21 cellular contexts compared by ENCODE assay signal in genomic region chr1:180889325-180889724, GRCh38. TPM values are rescaled to one million over a fixed set of nuclear protein-coding genes. Genes with fewer than 3 reads are reported as not detected.
DNase-seq lines count a peak whose midpoint lies in the region; ATAC-seq, FAIRE-seq and TF ChIP-seq lines count a peak whose summit lies in the region.
"Had no signal": no experiment of that assay in that cellular context is flagged by ENCODE, and none has a peak within 500 bp of the region (broad histone marks: within the 10 kb centered on the region; RNA-seq: fewer than 3 reads in every experiment).

No MANE protein-coding gene starts in this region.

- no peaks in the 10 kb centered on the region for H3K4me1 ChIP-seq in H1 (replicated peaks in 1 of 4; ENCODE audit: control insufficient read depth in 3 of 4, insufficient read depth in 4 of 4, low read length in 3 of 4)
- no peaks in the 10 kb centered on the region for H3K4me1 ChIP-seq in pancreas
- H3K4me1 ChIP-seq in CD8-positive, alpha-beta memory T cell (ENCODE audit: insufficient read depth, low read length), result no peaks in the 10 kb centered on the region

- no peak overlapping the region for H4K91ac ChIP-seq in H1 (replicated peaks; ENCODE audit: insufficient read length, low read length)

- TF ChIP-seq RAD21 in H1 (IDR thresholded peaks at IDR 0.05 in 1 of 2, conservative IDR thresholded peaks at IDR 0.05 in 1 of 2; ENCODE audit: low read depth in 2 of 2, low read length in 2 of 2), result peak in 1 of 2 experiments; percentile 31; a peak in 2 of 4 replicates

- FAIRE-seq in H1 (lab: Jason Lieb, UNC), result peak; percentile 50
- FAIRE-seq in pancreas (lab: Jason Lieb, UNC), result no peak
- FAIRE-seq: HepG2 had no signal

- H3K14ac ChIP-seq in H1 (ENCODE audit: insufficient read length), result no peak overlapping the region

- peak; percentile 49 for DNase-seq in activated CD4-positive, alpha-beta T cell treated with anti-CD3 and anti-CD28 coated beads, Interleukin-2, amount 10 ng/mL, durations not matched to agents 24 days and 14 days
- DNase-seq in activated CD4-positive, alpha-beta T cell treated with anti-CD3 and anti-CD28 coated beads for 1 hour, result no peak
- DNase-seq in H1 (ENCODE audit: low read depth in 1 of 2, low spot score in 2 of 2) (no peak), pancreas (no peak), Kasumi-1 (lab: John Stamatoyannopoulos, UW) (no peak)
- no peak for DNase-seq in CD8-positive, alpha-beta memory T cell
- DNase-seq: 8988T, Caco-2, DMS53, MM.1S, NCI-H1105, NCI-H187, NCI-H446, T-cell had no signal

- no peak overlapping the region for H4K5ac ChIP-seq in H1 (ENCODE audit: insufficient read length, low read depth, low read length)

- no peaks in the 10 kb centered on the region for H3K79me1 ChIP-seq in H1 (ENCODE audit: low read depth, low read length)

- no peak overlapping the region for H3K4me3 Mint-ChIP-seq in activated CD4-positive, alpha-beta T cell treated with anti-CD3 and anti-CD28 coated beads, Interleukin-2, amount 10 ng/mL, durations not matched to agents 24 days and 14 days
- H3K4me3 Mint-ChIP-seq in CD8-positive, alpha-beta memory T cell, result no peak overlapping the region
- H3K4me3 Mint-ChIP-seq: CD14-positive monocyte, T-cell had no signal

- TF ChIP-seq POLR2A in H1 (IDR thresholded peaks at IDR 0.05; ENCODE audit: control extremely low read depth in 1 of 2, low read depth in 2 of 2, low read length in 2 of 2), result no peak

- H3K36me3 Mint-ChIP-seq in activated CD4-positive, alpha-beta T cell treated with anti-CD3 and anti-CD28 coated beads, Interleukin-2, amount 10 ng/mL, durations not matched to agents 24 days and 14 days (ENCODE audit: low read depth), result no peaks in the 10 kb centered on the region
- H3K36me3 Mint-ChIP-seq in CD8-positive, alpha-beta memory T cell, result peaks cover 0 to 21% (median 8%) of the 10 kb centered on the region in 3 donors

- H2BK12ac ChIP-seq in H1 (ENCODE audit: low read depth, low read length), result no peak overlapping the region

- H3K4me3 ChIP-seq in H1 (ENCODE audit: extremely low read depth in 1 of 4, insufficient read depth in 2 of 4, low read depth in 3 of 4, low read length in 4 of 4), result no peak overlapping the region
- no peak overlapping the region for H3K4me3 ChIP-seq in pancreas
- H3K4me3 ChIP-seq in CD8-positive, alpha-beta memory T cell (ENCODE audit: low read length), result no peak overlapping the region
- H3K4me3 ChIP-seq: SK-N-MC had no signal

- H3K4me2 ChIP-seq in H1 (ENCODE audit: insufficient read depth in 1 of 2, low read depth in 2 of 2, low read length in 2 of 2), result no peak overlapping the region

- H2AFZ ChIP-seq in H1 (ENCODE audit: low read length), result no peak overlapping the region

- H3K9ac ChIP-seq in H1 (replicated peaks in 1 of 4; ENCODE audit: extremely low read depth in 1 of 4, low read depth in 3 of 4, low read length in 3 of 4), result no peak overlapping the region

- intact Hi-C loops in activated CD4-positive, alpha-beta T cell treated with anti-CD3 and anti-CD28 coated beads, Interleukin-2, amount 10 ng/mL, durations not matched to agents 24 days and 14 days (cut with micrococcal nuclease), result loop anchor here (10.0 kb wide), 1 partner anchor 145 kb away; the partner anchor contains the start of gene MR1
- intact Hi-C loops in pancreas (cut with DNase I), result loop anchor here in 1 of 3 donors (10.0 kb wide), 1 partner anchor 235 kb away; no protein-coding TSS in a partner anchor

- H3K79me2 ChIP-seq in H1 (ENCODE audit: control insufficient read depth in 1 of 2, insufficient read depth in 2 of 2, low read length in 2 of 2), result no peaks in the 10 kb centered on the region

- POLR2A ChIA-PET in H1 (lab: Charles Lee; ENCODE audit: partially characterized antibody), result no interaction called here
- POLR2A ChIA-PET in CD8-positive, alpha-beta memory T cell (lab: Charles Lee), result no interaction called here

- H3K27ac ChIP-seq in H1 (ENCODE audit: low read depth, low read length) (no peak overlapping the region), pancreas (no peak overlapping the region)
- no peak overlapping the region for H3K27ac ChIP-seq in CD8-positive, alpha-beta memory T cell (ENCODE audit: low read depth, low read length)
- H3K27ac ChIP-seq: SK-N-MC had no signal

- WGBS in H1 (ENCODE audit: extremely low coverage in 1 of 2, insufficient coverage in 1 of 2, insufficient read length in 1 of 2, insufficient replicate concordance in 2 of 2, low coverage in 1 of 2, low lambda C conversion rate in 2 of 2, missing lambda C conversion rate in 1 of 2), 2 experiments, result 60% methylated on average over 2 of the region's 2 CpGs; no CpG with 5 or more reads in 1 of the 2 experiments
- WGBS in pancreas, 2 donors, result 78 to 86% methylated on average over 2 of the region's 2 CpGs

- H3K9me3 ChIP-seq in H1 (ENCODE audit: insufficient read depth in 2 of 2, low read depth in 1 of 2, low read length in 1 of 2) (no peaks in the 10 kb centered on the region), pancreas (no peaks in the 10 kb centered on the region)
- no peaks in the 10 kb centered on the region for H3K9me3 ChIP-seq in CD8-positive, alpha-beta memory T cell (ENCODE audit: low read length)
- H3K9me3 ChIP-seq: Caco-2 had no signal

- no peak overlapping the region for H2BK20ac ChIP-seq in H1 (ENCODE audit: low read length)

- H3K56ac ChIP-seq in H1 (replicated peaks; ENCODE audit: insufficient read length, low read depth, low read length), result no peak overlapping the region

- H3K27me3 Mint-ChIP-seq in activated CD4-positive, alpha-beta T cell treated with anti-CD3 and anti-CD28 coated beads, Interleukin-2, amount 10 ng/mL, durations not matched to agents 24 days and 14 days, result no peaks in the 10 kb centered on the region
- no peaks in the 10 kb centered on the region for H3K27me3 Mint-ChIP-seq in CD8-positive, alpha-beta memory T cell
- H3K27me3 Mint-ChIP-seq: T-cell had no signal

- no peak for TF ChIP-seq EP300 in H1 (IDR thresholded peaks at IDR 0.05; ENCODE audit: borderline replicate concordance in 1 of 2, low read depth in 2 of 2, low read length in 2 of 2)

- H2BK120ac ChIP-seq in H1 (replicated peaks; ENCODE audit: low read depth, low read length), result no peak overlapping the region

- ATAC-seq in HG02588 (IDR thresholded peaks at IDR 0.05; ENCODE audit: unreplicated experiment), result peak; percentile 13
- ATAC-seq in pancreas, result no peak
- no peak for ATAC-seq in GM21447 (IDR thresholded peaks at IDR 0.05; ENCODE audit: unreplicated experiment)
- ATAC-seq: HCT116, HepG2, Right ventricle myocardium inferior, T-cell had no signal

- no peak overlapping the region for H3K18ac ChIP-seq in H1 (ENCODE audit: extremely low read depth, low read length)

- H2AK5ac ChIP-seq in H1 (ENCODE audit: low read depth, low read length), result no peak overlapping the region

- no peaks in the 10 kb centered on the region for H3K9me3 Mint-ChIP-seq in activated CD4-positive, alpha-beta T cell treated with anti-CD3 and anti-CD28 coated beads, Interleukin-2, amount 10 ng/mL, durations not matched to agents 24 days and 14 days
- no peaks in the 10 kb centered on the region for H3K9me3 Mint-ChIP-seq in CD8-positive, alpha-beta memory T cell
- H3K9me3 Mint-ChIP-seq: CD14-positive monocyte, T-cell had no signal

- CTCF ChIA-PET in H1 (lab: Charles Lee; ENCODE audit: partially characterized antibody), result no interaction called here
- CTCF ChIA-PET in CD8-positive, alpha-beta memory T cell (lab: Charles Lee), result no interaction called here

- H3K36me3 ChIP-seq in H1 (ENCODE audit: control insufficient read depth in 2 of 4, insufficient read depth in 4 of 4, low read length in 3 of 4), result no peaks in the 10 kb centered on the region; a peak in 1 of 8 replicates
- peaks cover 0 to 9% (median 0%) of the 10 kb centered on the region in 3 donors for H3K36me3 ChIP-seq in pancreas
- peaks cover 5% of the 10 kb centered on the region for H3K36me3 ChIP-seq in CD8-positive, alpha-beta memory T cell (ENCODE audit: insufficient read depth, low read length)

- H2BK15ac ChIP-seq in H1 (ENCODE audit: low read length), result no peak overlapping the region

- H2BK5ac ChIP-seq in H1 (ENCODE audit: low read depth, low read length), result no peak overlapping the region

- no peaks in the 10 kb centered on the region for H3K23me2 ChIP-seq in H1 (ENCODE audit: low read depth, low read length)

- no peak overlapping the region for H4K8ac ChIP-seq in H1 (ENCODE audit: extremely low read depth, insufficient read depth, low read length)

- no peak overlapping the region for H3K4ac ChIP-seq in H1 (replicated peaks; ENCODE audit: insufficient read length, low read depth, low read length)

- H3K27me3 ChIP-seq in H1 (replicated peaks in 1 of 4; ENCODE audit: control insufficient read depth in 3 of 4, extremely low read depth in 1 of 4, insufficient read depth in 3 of 4, low read length in 3 of 4) (no peaks in the 10 kb centered on the region), pancreas (no peaks in the 10 kb centered on the region)
- no peaks in the 10 kb centered on the region for H3K27me3 ChIP-seq in CD8-positive, alpha-beta memory T cell (ENCODE audit: insufficient read depth, low read length, poor library complexity, severe bottlenecking)

- peaks cover 3% of the 10 kb centered on the region for H3K4me1 Mint-ChIP-seq in activated CD4-positive, alpha-beta T cell treated with anti-CD3 and anti-CD28 coated beads, Interleukin-2, amount 10 ng/mL, durations not matched to agents 24 days and 14 days
- H3K4me1 Mint-ChIP-seq in CD8-positive, alpha-beta memory T cell, result no peaks in the 10 kb centered on the region

- H3K23ac ChIP-seq in H1 (ENCODE audit: insufficient read length), result no peak overlapping the region

- TF ChIP-seq CTCF in H1 (IDR thresholded peaks at IDR 0.05; ENCODE audit: control extremely low read depth in 1 of 3, insufficient read depth in 1 of 3, low read depth in 1 of 3, low read length in 3 of 3) (peak in 1 of 3 experiments; percentile 35; a peak in 1 of 4 replicates), pancreas (IDR thresholded peaks at IDR 0.05) (no peak)

- no peak overlapping the region for H3K27ac Mint-ChIP-seq in activated CD4-positive, alpha-beta T cell treated with anti-CD3 and anti-CD28 coated beads, Interleukin-2, amount 10 ng/mL, durations not matched to agents 24 days and 14 days
- peak overlapping the region in 1 of 8 donors; percentile 22 for H3K27ac Mint-ChIP-seq in CD8-positive, alpha-beta memory T cell
- H3K27ac Mint-ChIP-seq: CD14-positive monocyte, T-cell had no signal

- H4K20me1 ChIP-seq in H1 (replicated peaks in 1 of 2; ENCODE audit: control insufficient read depth in 1 of 2, insufficient read depth in 2 of 2, low read length in 2 of 2), result no peaks in the 10 kb centered on the region

RNA-seq across cellular contexts. Expression of gene KIAA1614, which starts 23.4 kb away (rescaled TPM):
- total RNA-seq in activated CD4-positive, alpha-beta T cell treated with anti-CD3 and anti-CD28 coated beads, Interleukin-2, amount 10 ng/mL, durations not matched to agents 24 days and 14 days, result 0.16 and 0.26 TPM in 2 replicates
- 2.6 and 3.1 TPM in 2 replicates for total RNA-seq in H1 (2021; fragmentation: NEBNext Ultra II Directional; extraction: Animal tissue kit (Norgen Biotek cat#: 25700))
- 1.3 and 1.9 TPM in 2 replicates for polyA plus RNA-seq in H1 (2011; rRNA removed)
- polyA plus RNA-seq in H1 (2011; cell fraction: cytosol; rRNA removed), result 1.8 TPM
- 2.7 TPM for polyA plus RNA-seq in H1 (2011; cell fraction: nucleus; rRNA removed)
- polyA plus RNA-seq in H1 (2012, experiment 1 of 2), result 1.0 to 2.5 TPM (median 1.8 TPM) in 4 replicates
- polyA plus RNA-seq in H1 (2012, experiment 2 of 2), result 1.8 TPM
- polyA plus RNA-seq in H1 (2013, experiment 1 of 2), result 1.8 TPM
- polyA plus RNA-seq in H1 (2013, experiment 2 of 2), result 0.81 TPM
- polyA minus RNA-seq in H1 (2011; rRNA and poly(A)+ RNA removed), result 1.0 and 1.6 TPM in 2 replicates
- polyA minus RNA-seq in H1 (2011; cell fraction: cytosol; rRNA and poly(A)+ RNA removed), result 1.8 TPM
- polyA minus RNA-seq in H1 (2011; cell fraction: nucleus; rRNA and poly(A)+ RNA removed), result 3.0 TPM
- total RNA-seq in pancreas, result 1 to 10 TPM in 3 of 6 donors, under 1 TPM in 3; 0.32 to 1.7 (median 1.0) TPM
- polyA plus RNA-seq in pancreas, result 1 to 10 TPM; 2.4 to 3.3 TPM
- total RNA-seq in CD8-positive, alpha-beta memory T cell, result under 1 TPM; 0.22 to 0.49 TPM
- polyA plus RNA-seq in CD8-positive, alpha-beta memory T cell, result 0.10 TPM
- polyA plus RNA-seq: CD14-positive monocyte had no signal
